8 cellular contexts compared by ENCODE assay signal in genomic region chr2:120736955-120737801, GRCh38. TPM values are rescaled to one million over a fixed set of nuclear protein-coding genes. Genes with fewer than 3 reads are reported as not detected.
DNase-seq lines count a peak whose midpoint lies in the region; ATAC-seq lines count a peak whose summit lies in the region.

No MANE protein-coding gene starts in this region.

- peaks cover 58% of the 10 kb centered on the region for H3K4me1 ChIP-seq in mesodermal cell (ENCODE audit: control insufficient read depth, insufficient read depth, low read length, poor library complexity, severe bottlenecking)

- H3K4me3 ChIP-seq in mesodermal cell (ENCODE audit: extremely low read depth, insufficient read depth, low read length, poor library complexity, severe bottlenecking): peak overlapping the region; percentile 93

- DNase-seq in Daoy (ENCODE audit: low read depth) (peak; percentile 90), NCI-H226 (peak; percentile 82), ecto neural progenitor cell (ENCODE audit: low spot score) (peak; percentile 88), NCI-H128 (lab: John Stamatoyannopoulos, UW; ENCODE audit: unreplicated experiment) (no peak)
- no peak for DNase-seq in stimulated activated CD4-positive, alpha-beta T cell treated with anti-CD3 and anti-CD28 coated beads, Interleukin-4, amount 100 ng/mL, for 4 hours

- 0% methylated on average over 22 to 37 of the region's 55 CpGs for WGBS in mesodermal cell (ENCODE audit: insufficient coverage in 2 of 2), 2 experiments

- peak overlapping the region; percentile 86 for H3K27ac ChIP-seq in mesodermal cell (ENCODE audit: low read depth, low read length, severe bottlenecking)

- no peak for ATAC-seq in HG03469 (IDR thresholded peaks at IDR 0.05; ENCODE audit: unreplicated experiment)
- no peak for ATAC-seq in GM18868 (IDR thresholded peaks at IDR 0.05; ENCODE audit: unreplicated experiment)

- H3K9me3 ChIP-seq in mesodermal cell (ENCODE audit: control insufficient read depth, low read length): no peaks in the 10 kb centered on the region

- peaks cover 2% of the 10 kb centered on the region for H3K36me3 ChIP-seq in mesodermal cell (ENCODE audit: control insufficient read depth, insufficient read depth, low read length)

RNA-seq across cellular contexts. Expression of gene GLI2, which starts 1.5 kb away (rescaled TPM):
- 4.2 and 45.6 TPM in 2 replicates for total RNA-seq in Daoy (2014; rRNA removed; shearing (Covaris generic))
- polyA plus RNA-seq in mesodermal cell (2013, experiment 1 of 2): 20.8 TPM
- 16.2 TPM for polyA plus RNA-seq in mesodermal cell (2013, experiment 2 of 2)

Comparison
In these comparisons a context has a peak if more than half of its experiments do, and no peak if none do; other contexts are left out.
1. DNase-seq: peak in Daoy (single experiment), NCI-H226 (single experiment) and ecto neural progenitor cell (single experiment); none in stimulated activated CD4-positive, alpha-beta T cell treated with anti-CD3 and anti-CD28 coated beads, Interleukin-4, amount 100 ng/mL, for 4 hours (0 of 2) and NCI-H128 (single experiment).